ENCODE assay signal across 11 cellular contexts in genomic region chrX:72304877-72305276, GRCh38. TPM values are rescaled to one million over a fixed set of nuclear protein-coding genes. Genes with fewer than 3 reads are reported as not detected.
A peak's percentile ranks its signal among the peaks of the same experiment; 100 is the strongest.
DNase-seq lines count a peak whose midpoint lies in the region; ATAC-seq, FAIRE-seq and TF ChIP-seq lines count a peak whose summit lies in the region.
"Had no signal": no experiment of that assay in that cellular context is flagged by ENCODE, and none has a peak within 500 bp of the region (broad histone marks: within the 10 kb centered on the region; RNA-seq: fewer than 3 reads in every experiment).

No MANE protein-coding gene starts in this region.

- H3K36me3 ChIP-seq in H7 (replicated peaks; ENCODE audit: control insufficient read depth, insufficient read depth, low read length) = no peaks in the 10 kb centered on the region
- no peaks in the 10 kb centered on the region for H3K36me3 ChIP-seq in mammary epithelial cell (ENCODE audit: insufficient read depth, low read length)

- H3K4me1 ChIP-seq in A549 (peaks cover 15% of the 10 kb centered on the region; the same call in 2 of the 3 replicates), mammary epithelial cell (ENCODE audit: insufficient read depth, low read length) (peaks cover 23% of the 10 kb centered on the region)

- no peak for TF ChIP-seq EP300 in A549 (IDR thresholded peaks at IDR 0.05)

- H3K79me2 ChIP-seq in mammary epithelial cell (ENCODE audit: insufficient read depth, low read length) = no peaks in the 10 kb centered on the region

- H3K4me2 ChIP-seq in A549 (peak overlapping the region; percentile 95), mammary epithelial cell (ENCODE audit: insufficient read depth, low read depth, low read length) (peak overlapping the region; percentile 80)

- peaks cover 0 to 2% (median 0%) of the 10 kb centered on the region in 7 donors for H3K9me3 Mint-ChIP-seq in naive B cell

- DNase-seq in A549 (ENCODE audit: low read depth in 1 of 2, low spot score in 1 of 2) (no peak), H7 (peak; percentile 75), mammary epithelial cell (no peak), naive B cell (no peak), LoVo (ENCODE audit: low spot score) (no peak)
- no peak for DNase-seq in activated CD8-positive, alpha-beta memory T cell treated with anti-CD3 and anti-CD28 coated beads for 24 hours
- DNase-seq: GF-D8, GOT3, T1000 had no signal

- H3K4me3 ChIP-seq in A549 (peak overlapping the region; percentile 63; the same call in 2 of the 3 replicates), H7 (ENCODE audit: insufficient read depth, low read depth, low read length) (peak overlapping the region; percentile 36; the same call in 1 of the 2 replicates), mammary epithelial cell (replicated peaks in 1 of 3; ENCODE audit: insufficient read depth in 1 of 3, low read depth in 2 of 3, low read length in 3 of 3) (peak overlapping the region in 1 of 3 experiments; percentile 59)

- TF ChIP-seq POLR2A in A549 (IDR thresholded peaks at IDR 0.05; ENCODE audit: low read length) = no peak

- H3K27me3 ChIP-seq in H7 (ENCODE audit: control insufficient read depth, insufficient read depth, low read length) (peaks cover 80% of the 10 kb centered on the region), mammary epithelial cell (ENCODE audit: insufficient read depth, low read length) (peaks cover 66% of the 10 kb centered on the region)

- TF ChIP-seq RAD21 in A549 (conservative IDR thresholded peaks at IDR 0.05 in 1 of 2, IDR thresholded peaks at IDR 0.05 in 1 of 2) = no peak

- H3K27ac ChIP-seq in A549 (no peak overlapping the region), mammary epithelial cell (ENCODE audit: insufficient read depth, low read depth, low read length) (no peak overlapping the region)

- no peaks in the 10 kb centered on the region for H3K9me3 ChIP-seq in A549
- no peaks in the 10 kb centered on the region for H3K9me3 ChIP-seq in mammary epithelial cell (replicated peaks; ENCODE audit: insufficient read depth, low read length)

- no peak overlapping the region for H3K27ac Mint-ChIP-seq in naive B cell

- no TSS peak for BruUV-seq in mammary epithelial cell (replicated peaks; lab: Mats Ljungman, UMichigan)

- H3K4me3 Mint-ChIP-seq in naive B cell = peak overlapping the region; percentile 49 to 94 (median 84)

- TF ChIP-seq CTCF in A549 (IDR thresholded peaks at IDR 0.05) = no peak
- TF ChIP-seq CTCF in mammary epithelial cell (conservative IDR thresholded peaks at IDR 0.05 in 1 of 2, IDR thresholded peaks at IDR 0.05 in 1 of 2; ENCODE audit: extremely low read depth in 1 of 2, insufficient read depth in 1 of 2, low read depth in 1 of 2, low read length in 2 of 2) = no peak

- ATAC-seq in A549 (no peak), naive B cell (ENCODE audit: low read depth in 2 of 2) (no peak), GM18498 (IDR thresholded peaks at IDR 0.05; ENCODE audit: unreplicated experiment) (no peak), GM19452 (IDR thresholded peaks at IDR 0.05; ENCODE audit: unreplicated experiment) (no peak)

- dilution Hi-C loops in mammary epithelial cell (cut with HindIII; ENCODE audit: low sequenced_read_pairs) = no loop called here

- FAIRE-seq in A549 (lab: Jason Lieb, UNC) = no peak

- H2AFZ ChIP-seq in mammary epithelial cell (ENCODE audit: low read depth, low read length) = peak overlapping the region; percentile 61

- intact Hi-C loops in mammary epithelial cell (cut with micrococcal nuclease) = loop anchor here (5.0 kb wide), 1 partner anchor 123 kb away; the partner anchor contains the start of gene PIN4

- H3K9ac ChIP-seq in mammary epithelial cell (ENCODE audit: insufficient read depth, low read length) = no peak overlapping the region

- POLR2A ChIA-PET in A549 (lab: Yijun Ruan, JAX) = no interaction called here

- peaks cover 0 to 7% of the 10 kb centered on the region in 2 donors for H3K36me3 Mint-ChIP-seq in naive B cell

- in situ Hi-C loops in mammary epithelial cell (cut with MboI; ENCODE audit: low sequenced_read_pairs in 2 of 2) = no loop called here

- H3K27me3 Mint-ChIP-seq in naive B cell = peaks cover 51 to 69% (median 66%) of the 10 kb centered on the region in 3 donors

- CTCF ChIA-PET in A549 (lab: Yijun Ruan, JAX) = interaction anchor here (1.0 kb wide), 1 partner anchor 25 kb away, joined by 3 read pairs; no protein-coding TSS in a partner anchor
- CTCF ChIA-PET in mammary epithelial cell (lab: Charles Lee; ENCODE audit: low non-redundant PET) = no interaction called here

- WGBS in A549 (ENCODE audit: missing lambda C conversion rate) = 56% methylated on average over 24 of the region's 26 CpGs
- WGBS in mammary epithelial cell (ENCODE audit: low coverage, missing lambda C conversion rate) = 9% methylated on average over 23 of the region's 26 CpGs

- peaks cover 27 to 42% (median 33%) of the 10 kb centered on the region in 3 donors for H3K4me1 Mint-ChIP-seq in naive B cell

- no peaks in the 10 kb centered on the region for H4K20me1 ChIP-seq in mammary epithelial cell (ENCODE audit: insufficient read depth, low read length)

TF ChIP-seq in A549, 52 proteins besides CTCF, POLR2A, EP300 and RAD21:
- no peak for TF ChIP-seq RCOR1 (IDR thresholded peaks at IDR 0.05; ENCODE audit: low read depth, low read length)
- no peak for TF ChIP-seq ZSCAN20 (CRISPR knock-in tag; IDR thresholded peaks at IDR 0.05)
- TF ChIP-seq, protein P1, sequence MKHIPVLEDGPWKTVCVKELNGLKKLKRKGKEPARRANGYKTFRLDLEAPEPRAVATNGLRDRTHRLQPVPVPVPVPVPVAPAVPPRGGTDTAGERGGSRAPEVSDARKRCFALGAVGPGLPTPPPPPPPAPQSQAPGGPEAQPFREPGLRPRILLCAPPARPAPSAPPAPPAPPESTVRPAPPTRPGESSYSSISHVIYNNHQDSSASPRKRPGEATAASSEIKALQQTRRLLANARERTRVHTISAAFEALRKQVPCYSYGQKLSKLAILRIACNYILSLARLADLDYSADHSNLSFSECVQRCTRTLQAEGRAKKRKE (CRISPR knock-in tag; IDR thresholded peaks at IDR 0.05; ENCODE audit: low read depth) = no peak
- no peak for TF ChIP-seq SMC3 (IDR thresholded peaks at IDR 0.05)
- no peak for TF ChIP-seq MAZ (IDR thresholded peaks at IDR 0.05; ENCODE audit: borderline replicate concordance, low read depth, low read length)
- no peak for TF ChIP-seq POLR2AphosphoS2 (conservative IDR thresholded peaks at IDR 0.05; ENCODE audit: low read length)
- TF ChIP-seq, protein P2, sequence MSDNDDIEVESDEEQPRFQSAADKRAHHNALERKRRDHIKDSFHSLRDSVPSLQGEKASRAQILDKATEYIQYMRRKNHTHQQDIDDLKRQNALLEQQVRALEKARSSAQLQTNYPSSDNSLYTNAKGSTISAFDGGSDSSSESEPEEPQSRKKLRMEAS (IDR thresholded peaks at IDR 0.05) = no peak
- TF ChIP-seq CEBPB (IDR thresholded peaks at IDR 0.05) = no peak
- no peak for TF ChIP-seq HES2 (IDR thresholded peaks at IDR 0.05)
- TF ChIP-seq, protein P3, sequence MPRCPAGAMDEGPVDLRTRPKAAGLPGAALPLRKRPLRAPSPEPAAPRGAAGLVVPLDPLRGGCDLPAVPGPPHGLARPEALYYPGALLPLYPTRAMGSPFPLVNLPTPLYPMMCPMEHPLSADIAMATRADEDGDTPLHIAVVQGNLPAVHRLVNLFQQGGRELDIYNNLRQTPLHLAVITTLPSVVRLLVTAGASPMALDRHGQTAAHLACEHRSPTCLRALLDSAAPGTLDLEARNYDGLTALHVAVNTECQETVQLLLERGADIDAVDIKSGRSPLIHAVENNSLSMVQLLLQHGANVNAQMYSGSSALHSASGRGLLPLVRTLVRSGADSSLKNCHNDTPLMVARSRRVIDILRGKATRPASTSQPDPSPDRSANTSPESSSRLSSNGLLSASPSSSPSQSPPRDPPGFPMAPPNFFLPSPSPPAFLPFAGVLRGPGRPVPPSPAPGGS (IDR thresholded peaks at IDR 0.05) = no peak
- TF ChIP-seq SREBF2 (IDR thresholded peaks at IDR 0.05) = no peak
TF ChIP-seq in A549: peak in this region for 0.

RNA-seq across cellular contexts. Expression of gene CITED1, which starts 0.8 kb away (rescaled TPM):
- polyA plus RNA-seq in A549 (2011; rRNA removed) = 0.43 and 0.61 TPM in 2 replicates
- polyA plus RNA-seq in A549 (2012; cell fraction: cytosol; rRNA removed) = 0.65 and 0.79 TPM in 2 replicates
- 0.47 and 0.56 TPM in 2 replicates for polyA plus RNA-seq in A549 (2012; cell fraction: nucleus; rRNA removed)
- 0.26 to 0.43 TPM (median 0.30 TPM) in 3 replicates for polyA plus RNA-seq in A549 (2017; fragmentation: RNase III; extraction: RNeasy Plus Mini Kit Qiagen cat#74134 plus additional on column Dnase treatment)
- polyA minus RNA-seq in A549 (2011; rRNA and poly(A)+ RNA removed) = 0.97 TPM in 1 of 2 replicates, not detected in the other
- total RNA-seq in H7 (2014; rRNA removed; shearing (Covaris generic)) = 1.3 and 1.4 TPM in 2 replicates
- total RNA-seq in mammary epithelial cell = 1 to 10 TPM in 1 of 2 donors, not detected in 1; 1.3 TPM
- 0.23 TPM for polyA plus RNA-seq in mammary epithelial cell
- polyA minus RNA-seq in mammary epithelial cell = not detected
- under 1 TPM in 1 of 6 donors, not detected in 5; 0.83 TPM for polyA plus RNA-seq in naive B cell (ENCODE audit: low read depth in 6 of 6)

RNA-seq across cellular contexts. Expression of gene RPS4X, which starts 27.8 kb away (rescaled TPM):
- polyA plus RNA-seq in A549 (2011; rRNA removed) (1,768 and 2,104 TPM in 2 replicates), A549 (2017; fragmentation: RNase III; extraction: RNeasy Plus Mini Kit Qiagen cat#74134 plus additional on column Dnase treatment) (1,795 to 1,877 TPM (median 1,866 TPM) in 3 replicates), mammary epithelial cell (2,382 TPM), naive B cell (ENCODE audit: low read depth in 6 of 6) (100 to 1,000 TPM; 500 to 821 (median 751) TPM)
- polyA plus RNA-seq in A549 (2012; cell fraction: cytosol; rRNA removed) = 1,651 and 1,698 TPM in 2 replicates
- polyA plus RNA-seq in A549 (2012; cell fraction: nucleus; rRNA removed) = 457 and 491 TPM in 2 replicates
- 666 and 802 TPM in 2 replicates for polyA minus RNA-seq in A549 (2011; rRNA and poly(A)+ RNA removed)
- total RNA-seq in H7 (2014; rRNA removed; shearing (Covaris generic)) = 1,750 and 1,887 TPM in 2 replicates
- total RNA-seq in mammary epithelial cell = 1,000 to 10,000 TPM in 1 of 2 donors, 100 to 1,000 TPM in 1; 857 to 1,015 TPM
- polyA minus RNA-seq in mammary epithelial cell = 1,181 TPM
